Comparison of ENCODE assay signal across 17 cellular contexts in genomic region chr10:102040305-102040704, GRCh38.
"Had no signal": no experiment of that assay in that cellular context is flagged by ENCODE, and none has a peak within 500 bp of the region (broad histone marks: within the 10 kb centered on the region; RNA-seq: fewer than 3 reads in every experiment).

No MANE protein-coding gene starts in this region.

- H3K27me3 ChIP-seq: gastroesophageal sphincter, spleen had no signal

- DNase-seq: activated CD4-positive, alpha-beta memory T cell treated with anti-CD3 and anti-CD28 coated beads for 36 hours; activated effector memory CD4-positive, alpha-beta T cell treated with anti-CD3 and anti-CD28 coated beads, Interleukin-2, amount 50 U/mL, for 16 hours; activated T-cell treated with anti-CD3 and anti-CD28 coated beads, Interleukin-2, amount 50 U/mL, for 4 hours; aorta; effector CD4-positive, alpha-beta T cell; kidney glomerular epithelial cell; mucosa of descending colon; naive thymus-derived CD8-positive, alpha-beta T cell; right cardiac atrium; spleen; stimulated activated CD4-positive, alpha-beta T cell treated with anti-CD3 and anti-CD28 coated beads, Interleukin-1b, Interleukin-23, amount 100 ng/mL, for 48 hours; stimulated activated naive CD4-positive, alpha-beta T cell; T-helper 9 cell; trophoblast cell had no signal

- ATAC-seq: activated T-cell treated with anti-CD3 and anti-CD28 coated beads, Interleukin-2, amount 50 U/mL, for 4 hours; gastroesophageal sphincter; mucosa of descending colon; naive thymus-derived CD8-positive, alpha-beta T cell; right cardiac atrium had no signal

- H3K9me3 Mint-ChIP-seq: activated CD4-positive, alpha-beta memory T cell treated with anti-CD3 and anti-CD28 coated beads for 36 hours; activated T-cell treated with anti-CD3 and anti-CD28 coated beads, Interleukin-2, amount 50 U/mL, for 4 hours; naive thymus-derived CD8-positive, alpha-beta T cell had no signal

- H3K9me3 ChIP-seq: gastroesophageal sphincter, mucosa of descending colon, spleen had no signal

- H3K27ac ChIP-seq: gastroesophageal sphincter, spleen had no signal

- H3K27me3 Mint-ChIP-seq: activated CD4-positive, alpha-beta memory T cell treated with anti-CD3 and anti-CD28 coated beads for 36 hours; activated naive CD8-positive, alpha-beta T cell; naive thymus-derived CD8-positive, alpha-beta T cell had no signal

- H3K4me3 Mint-ChIP-seq: activated CD4-positive, alpha-beta memory T cell treated with anti-CD3 and anti-CD28 coated beads for 36 hours; activated naive CD8-positive, alpha-beta T cell; activated T-cell treated with anti-CD3 and anti-CD28 coated beads, Interleukin-2, amount 50 U/mL, for 4 hours; naive thymus-derived CD8-positive, alpha-beta T cell had no signal

- H3K27ac Mint-ChIP-seq: activated CD4-positive, alpha-beta memory T cell treated with anti-CD3 and anti-CD28 coated beads for 36 hours; activated naive CD8-positive, alpha-beta T cell had no signal

- H3K4me3 ChIP-seq: gastroesophageal sphincter, lung, mucosa of descending colon, spleen had no signal
